8 cellular contexts compared by ENCODE assay signal in genomic region chr7:123729217-123729578, GRCh38.
"Had no signal": no experiment of that assay in that cellular context is flagged by ENCODE, and none has a peak within 500 bp of the region (broad histone marks: within the 10 kb centered on the region; RNA-seq: fewer than 3 reads in every experiment).

No MANE protein-coding gene starts in this region.

- DNase-seq: GDM1, GF-D8 had no signal

- ATAC-seq: GM12878 had no signal

- H3K4me3 ChIP-seq: GM12878 had no signal

- FAIRE-seq: G401.6, GM12878, GM12891, GM12892, GM18507, GM19239 had no signal
